Comparison of ENCODE assay signal across 10 cellular contexts in genomic region chr12:87827638-87828264, GRCh38.
DNase-seq lines count a peak whose midpoint lies in the region; ATAC-seq and TF ChIP-seq lines count a peak whose summit lies in the region.
"Had no signal": no experiment of that assay in that cellular context is flagged by ENCODE, and none has a peak within 500 bp of the region (broad histone marks: within the 10 kb centered on the region; RNA-seq: fewer than 3 reads in every experiment).

No MANE protein-coding gene starts in this region.

- no peak for TF ChIP-seq CTCF in Panc1 (IDR thresholded peaks at IDR 0.05)
- no peak for TF ChIP-seq CTCF in epithelial cell of esophagus (IDR thresholded peaks at IDR 0.05; ENCODE audit: insufficient read depth, low read depth, low read length, missing control alignments)
- TF ChIP-seq CTCF in mucosa of descending colon (IDR thresholded peaks at IDR 0.05), result no peak
- no peak for TF ChIP-seq CTCF in smooth muscle cell (IDR thresholded peaks at IDR 0.05; ENCODE audit: borderline replicate concordance, insufficient read depth, poor library complexity, severe bottlenecking)

- H3K79me2 ChIP-seq in smooth muscle cell (ENCODE audit: low read depth), result no peaks in the 10 kb centered on the region

- CTCF ChIA-PET in Panc1 (lab: Charles Lee), result no interaction called here

- H3K4me1 ChIP-seq in Panc1 (ENCODE audit: control insufficient read depth, insufficient read depth, low read length) (no peaks in the 10 kb centered on the region; the same call in 1 of the 2 replicates), mucosa of descending colon (ENCODE audit: low read depth) (no peaks in the 10 kb centered on the region), smooth muscle cell (ENCODE audit: low read depth) (no peaks in the 10 kb centered on the region)

- H3K27me3 ChIP-seq in Panc1 (ENCODE audit: control insufficient read depth, insufficient read depth, low read length) (no peaks in the 10 kb centered on the region), smooth muscle cell (ENCODE audit: low read depth) (no peaks in the 10 kb centered on the region)

- in situ Hi-C loops in Panc1 (cut with HindIII; ENCODE audit: low pct_unique_long_range_greater_than_20kb, low sequenced_read_pairs), result no loop called here

- DNase-seq in Daoy (ENCODE audit: low read depth) (peak; percentile 55), Panc1 (ENCODE audit: low read depth, low spot score) (no peak), epithelial cell of esophagus (ENCODE audit: low read depth) (peak; percentile 88), mucosa of descending colon (no peak), DMS153 (lab: John Stamatoyannopoulos, UW) (no peak), NK-92 (lab: John Stamatoyannopoulos, UW; ENCODE audit: unreplicated experiment) (no peak), SHP77 treated with DMSO at 0.1 percent for 48 hours (lab: John Stamatoyannopoulos, UW) (no peak), smooth muscle cell (lab: John Stamatoyannopoulos, UW; ENCODE audit: unreplicated experiment) (no peak)
- DNase-seq: activated CD8-positive, alpha-beta memory T cell treated with anti-CD3 and anti-CD28 coated beads, Interleukin-2, amount 50 U/mL, for 48 hours; MV-4-11 had no signal

- no peaks in the 10 kb centered on the region for H3K9me3 ChIP-seq in Panc1 (ENCODE audit: control insufficient read depth, insufficient read depth, low read depth, low read length)
- H3K9me3 ChIP-seq in mucosa of descending colon, result no peaks in the 10 kb centered on the region
- no peaks in the 10 kb centered on the region for H3K9me3 ChIP-seq in smooth muscle cell (replicated peaks; ENCODE audit: low read depth)

- no peaks in the 10 kb centered on the region for H3F3A ChIP-seq in smooth muscle cell (ENCODE audit: low read depth)

- no peak overlapping the region for H3K4me2 ChIP-seq in smooth muscle cell

- no TSS peak for BruUV-seq in Panc1 (replicated peaks; lab: Mats Ljungman, UMichigan)

- no peaks in the 10 kb centered on the region for H4K20me1 ChIP-seq in smooth muscle cell (ENCODE audit: low read depth)

- 34% methylated on average over 2 of the region's 2 CpGs for WGBS in smooth muscle cell (ENCODE audit: low lambda C conversion rate)

- H3K4me3 ChIP-seq in Panc1 (ENCODE audit: low read depth in 2 of 2, low read length in 2 of 2), result no peak overlapping the region
- H3K4me3 ChIP-seq in epithelial cell of esophagus (ENCODE audit: low read length), result no peak overlapping the region
- H3K4me3 ChIP-seq in mucosa of descending colon, result no peak overlapping the region
- H3K4me3 ChIP-seq in smooth muscle cell, result no peak overlapping the region

- intact Hi-C loops in Panc1 (cut with micrococcal nuclease; ENCODE audit: unreplicated experiment) (no loop called here), mucosa of descending colon (cut with DNase I, micrococcal nuclease) (no loop called here)

- H3K27ac ChIP-seq in Panc1 (ENCODE audit: low read length), result no peak overlapping the region
- no peak overlapping the region for H3K27ac ChIP-seq in smooth muscle cell (ENCODE audit: low read depth)

- H2AFZ ChIP-seq in smooth muscle cell (ENCODE audit: low read depth), result no peak overlapping the region

- H3K36me3 ChIP-seq in Panc1 (ENCODE audit: control insufficient read depth, insufficient read depth, low read length) (no peaks in the 10 kb centered on the region), mucosa of descending colon (ENCODE audit: low read depth) (no peaks in the 10 kb centered on the region), smooth muscle cell (ENCODE audit: low read depth) (no peaks in the 10 kb centered on the region)

- ATAC-seq in Panc1 (peak; percentile 79), mucosa of descending colon (peak; percentile 18)

- H3K9ac ChIP-seq in smooth muscle cell (ENCODE audit: low read depth), result no peak overlapping the region

- POLR2A ChIA-PET in Panc1 (lab: Charles Lee), result no interaction called here

Comparison
In these comparisons a context has a peak if more than half of its experiments do, and no peak if none do; other contexts are left out.
1. DNase-seq: peak in Daoy (single experiment) and epithelial cell of esophagus (single experiment); none in Panc1 (single experiment), mucosa of descending colon (0 of 3), DMS153 (single experiment), NK-92 (single experiment), SHP77 treated with DMSO at 0.1 percent for 48 hours (single experiment) and smooth muscle cell (single experiment).